1 cellular context compared by ENCODE assay signal in the genomic region with DNA sequence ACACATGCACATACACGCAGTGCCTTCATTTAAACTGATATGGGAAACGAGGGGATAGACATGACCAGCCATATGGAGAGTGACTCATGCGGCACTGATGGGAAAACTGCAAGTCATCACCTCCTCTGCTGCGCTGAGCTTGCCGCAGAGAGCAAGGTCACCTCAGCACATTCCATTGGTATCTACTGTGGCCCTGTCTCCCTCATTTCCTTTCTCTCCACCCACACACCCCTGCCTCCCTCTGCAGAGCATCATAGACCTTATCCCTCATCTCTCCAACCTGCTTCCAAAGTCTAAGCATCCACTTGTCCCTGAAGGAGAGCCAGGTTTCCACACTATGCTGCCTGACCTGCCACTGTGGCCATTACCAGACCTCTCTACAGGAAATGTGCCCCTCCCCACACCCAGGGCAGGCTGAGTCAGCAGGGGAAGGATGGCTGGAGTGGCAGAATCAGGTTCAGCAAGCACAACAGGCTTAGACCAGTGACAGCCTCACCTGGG.
A peak's percentile ranks its signal among the peaks of the same experiment; 100 is the strongest.
TF ChIP-seq lines count a peak whose summit lies in the region.

No MANE protein-coding gene starts in this region.

TF ChIP-seq in HepG2, 621 proteins besides CTCF, POLR2A, EP300 and RAD21 (continued from another document and continues in another):
- TF ChIP-seq, protein P1, sequence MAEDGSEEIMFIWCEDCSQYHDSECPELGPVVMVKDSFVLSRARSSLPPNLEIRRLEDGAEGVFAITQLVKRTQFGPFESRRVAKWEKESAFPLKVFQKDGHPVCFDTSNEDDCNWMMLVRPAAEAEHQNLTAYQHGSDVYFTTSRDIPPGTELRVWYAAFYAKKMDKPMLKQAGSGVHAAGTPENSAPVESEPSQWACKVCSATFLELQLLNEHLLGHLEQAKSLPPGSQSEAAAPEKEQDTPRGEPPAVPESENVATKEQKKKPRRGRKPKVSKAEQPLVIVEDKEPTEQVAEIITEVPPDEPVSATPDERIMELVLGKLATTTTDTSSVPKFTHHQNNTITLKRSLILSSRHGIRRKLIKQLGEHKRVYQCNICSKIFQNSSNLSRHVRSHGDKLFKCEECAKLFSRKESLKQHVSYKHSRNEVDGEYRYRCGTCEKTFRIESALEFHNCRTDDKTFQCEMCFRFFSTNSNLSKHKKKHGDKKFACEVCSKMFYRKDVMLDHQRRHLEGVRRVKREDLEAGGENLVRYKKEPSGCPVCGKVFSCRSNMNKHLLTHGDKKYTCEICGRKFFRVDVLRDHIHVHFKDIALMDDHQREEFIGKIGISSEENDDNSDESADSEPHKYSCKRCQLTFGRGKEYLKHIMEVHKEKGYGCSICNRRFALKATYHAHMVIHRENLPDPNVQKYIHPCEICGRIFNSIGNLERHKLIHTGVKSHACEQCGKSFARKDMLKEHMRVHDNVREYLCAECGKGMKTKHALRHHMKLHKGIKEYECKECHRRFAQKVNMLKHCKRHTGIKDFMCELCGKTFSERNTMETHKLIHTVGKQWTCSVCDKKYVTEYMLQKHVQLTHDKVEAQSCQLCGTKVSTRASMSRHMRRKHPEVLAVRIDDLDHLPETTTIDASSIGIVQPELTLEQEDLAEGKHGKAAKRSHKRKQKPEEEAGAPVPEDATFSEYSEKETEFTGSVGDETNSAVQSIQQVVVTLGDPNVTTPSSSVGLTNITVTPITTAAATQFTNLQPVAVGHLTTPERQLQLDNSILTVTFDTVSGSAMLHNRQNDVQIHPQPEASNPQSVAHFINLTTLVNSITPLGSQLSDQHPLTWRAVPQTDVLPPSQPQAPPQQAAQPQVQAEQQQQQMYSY (CRISPR knock-in tag; IDR thresholded peaks at IDR 0.05), result no peak
- TF ChIP-seq, protein P2, sequence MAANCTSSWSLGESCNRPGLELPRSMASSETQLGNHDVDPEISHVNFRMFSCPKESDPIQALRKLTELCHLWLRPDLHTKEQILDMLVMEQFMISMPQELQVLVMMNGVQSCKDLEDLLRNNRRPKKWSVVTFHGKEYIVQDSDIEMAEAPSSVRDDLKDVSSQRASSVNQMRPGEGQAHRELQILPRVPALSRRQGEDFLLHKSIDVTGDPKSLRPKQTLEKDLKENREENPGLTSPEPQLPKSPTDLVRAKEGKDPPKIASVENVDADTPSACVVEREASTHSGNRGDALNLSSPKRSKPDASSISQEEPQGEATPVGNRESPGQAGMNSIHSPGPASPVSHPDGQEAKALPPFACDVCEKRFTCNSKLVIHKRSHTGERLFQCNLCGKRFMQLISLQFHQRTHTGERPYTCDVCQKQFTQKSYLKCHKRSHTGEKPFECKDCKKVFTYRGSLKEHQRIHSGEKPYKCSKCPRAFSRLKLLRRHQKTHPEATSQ (CRISPR knock-in tag; IDR thresholded peaks at IDR 0.05; ENCODE audit: borderline replicate concordance), result no peak
- TF ChIP-seq MAX (IDR thresholded peaks at IDR 0.05) (no peak), ZNF24 (IDR thresholded peaks at IDR 0.05) (no peak), ZNF891 (CRISPR knock-in tag; IDR thresholded peaks at IDR 0.05) (no peak), HIC2 (CRISPR knock-in tag; IDR thresholded peaks at IDR 0.05; ENCODE audit: low read depth) (no peak), UBTF (CRISPR knock-in tag; IDR thresholded peaks at IDR 0.05) (no peak), JUND (CRISPR knock-in tag; IDR thresholded peaks at IDR 0.05) (no peak), HOXA3 (CRISPR knock-in tag; IDR thresholded peaks at IDR 0.05) (no peak), GABPB1 (CRISPR knock-in tag; IDR thresholded peaks at IDR 0.05) (0 out of 2 replicates have a peak, but pooled peaks have one; percentile 14), MAFK (conservative IDR thresholded peaks at IDR 0.05 in 1 of 2, IDR thresholded peaks at IDR 0.05 in 1 of 2; ENCODE audit: low read length in 2 of 2) (peak in 1 of 2 experiments; percentile 75; a peak in 2 of 4 replicates), TEAD3 (CRISPR knock-in tag; optimal IDR thresholded peaks at IDR 0.05; ENCODE audit: borderline replicate concordance) (peak; percentile 16), KLF15 (CRISPR knock-in tag; IDR thresholded peaks at IDR 0.05; ENCODE audit: borderline replicate concordance) (no peak), KAT7 (CRISPR knock-in tag; IDR thresholded peaks at IDR 0.05; ENCODE audit: borderline replicate concordance) (no peak), NFE2L2 (IDR thresholded peaks at IDR 0.05; ENCODE audit: low read length) (peak; percentile 90), EEA1 (CRISPR knock-in tag; IDR thresholded peaks at IDR 0.05; ENCODE audit: borderline replicate concordance) (no peak), SALL2 (CRISPR knock-in tag; IDR thresholded peaks at IDR 0.05) (no peak), ZFP62 (CRISPR knock-in tag; IDR thresholded peaks at IDR 0.05) (no peak)
- TF ChIP-seq, protein P3, sequence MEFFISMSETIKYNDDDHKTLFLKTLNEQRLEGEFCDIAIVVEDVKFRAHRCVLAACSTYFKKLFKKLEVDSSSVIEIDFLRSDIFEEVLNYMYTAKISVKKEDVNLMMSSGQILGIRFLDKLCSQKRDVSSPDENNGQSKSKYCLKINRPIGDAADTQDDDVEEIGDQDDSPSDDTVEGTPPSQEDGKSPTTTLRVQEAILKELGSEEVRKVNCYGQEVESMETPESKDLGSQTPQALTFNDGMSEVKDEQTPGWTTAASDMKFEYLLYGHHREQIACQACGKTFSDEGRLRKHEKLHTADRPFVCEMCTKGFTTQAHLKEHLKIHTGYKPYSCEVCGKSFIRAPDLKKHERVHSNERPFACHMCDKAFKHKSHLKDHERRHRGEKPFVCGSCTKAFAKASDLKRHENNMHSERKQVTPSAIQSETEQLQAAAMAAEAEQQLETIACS (CRISPR knock-in tag; IDR thresholded peaks at IDR 0.05), result no peak
- TF ChIP-seq, protein P4, sequence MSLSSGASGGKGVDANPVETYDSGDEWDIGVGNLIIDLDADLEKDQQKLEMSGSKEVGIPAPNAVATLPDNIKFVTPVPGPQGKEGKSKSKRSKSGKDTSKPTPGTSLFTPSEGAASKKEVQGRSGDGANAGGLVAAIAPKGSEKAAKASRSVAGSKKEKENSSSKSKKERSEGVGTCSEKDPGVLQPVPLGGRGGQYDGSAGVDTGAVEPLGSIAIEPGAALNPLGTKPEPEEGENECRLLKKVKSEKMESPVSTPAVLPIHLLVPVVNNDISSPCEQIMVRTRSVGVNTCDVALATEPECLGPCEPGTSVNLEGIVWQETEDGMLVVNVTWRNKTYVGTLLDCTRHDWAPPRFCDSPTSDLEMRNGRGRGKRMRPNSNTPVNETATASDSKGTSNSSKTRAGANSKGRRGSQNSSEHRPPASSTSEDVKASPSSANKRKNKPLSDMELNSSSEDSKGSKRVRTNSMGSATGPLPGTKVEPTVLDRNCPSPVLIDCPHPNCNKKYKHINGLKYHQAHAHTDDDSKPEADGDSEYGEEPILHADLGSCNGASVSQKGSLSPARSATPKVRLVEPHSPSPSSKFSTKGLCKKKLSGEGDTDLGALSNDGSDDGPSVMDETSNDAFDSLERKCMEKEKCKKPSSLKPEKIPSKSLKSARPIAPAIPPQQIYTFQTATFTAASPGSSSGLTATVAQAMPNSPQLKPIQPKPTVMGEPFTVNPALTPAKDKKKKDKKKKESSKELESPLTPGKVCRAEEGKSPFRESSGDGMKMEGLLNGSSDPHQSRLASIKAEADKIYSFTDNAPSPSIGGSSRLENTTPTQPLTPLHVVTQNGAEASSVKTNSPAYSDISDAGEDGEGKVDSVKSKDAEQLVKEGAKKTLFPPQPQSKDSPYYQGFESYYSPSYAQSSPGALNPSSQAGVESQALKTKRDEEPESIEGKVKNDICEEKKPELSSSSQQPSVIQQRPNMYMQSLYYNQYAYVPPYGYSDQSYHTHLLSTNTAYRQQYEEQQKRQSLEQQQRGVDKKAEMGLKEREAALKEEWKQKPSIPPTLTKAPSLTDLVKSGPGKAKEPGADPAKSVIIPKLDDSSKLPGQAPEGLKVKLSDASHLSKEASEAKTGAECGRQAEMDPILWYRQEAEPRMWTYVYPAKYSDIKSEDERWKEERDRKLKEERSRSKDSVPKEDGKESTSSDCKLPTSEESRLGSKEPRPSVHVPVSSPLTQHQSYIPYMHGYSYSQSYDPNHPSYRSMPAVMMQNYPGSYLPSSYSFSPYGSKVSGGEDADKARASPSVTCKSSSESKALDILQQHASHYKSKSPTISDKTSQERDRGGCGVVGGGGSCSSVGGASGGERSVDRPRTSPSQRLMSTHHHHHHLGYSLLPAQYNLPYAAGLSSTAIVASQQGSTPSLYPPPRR (CRISPR knock-in tag; IDR thresholded peaks at IDR 0.05; ENCODE audit: borderline replicate concordance), result no peak
- TF ChIP-seq, protein P5, sequence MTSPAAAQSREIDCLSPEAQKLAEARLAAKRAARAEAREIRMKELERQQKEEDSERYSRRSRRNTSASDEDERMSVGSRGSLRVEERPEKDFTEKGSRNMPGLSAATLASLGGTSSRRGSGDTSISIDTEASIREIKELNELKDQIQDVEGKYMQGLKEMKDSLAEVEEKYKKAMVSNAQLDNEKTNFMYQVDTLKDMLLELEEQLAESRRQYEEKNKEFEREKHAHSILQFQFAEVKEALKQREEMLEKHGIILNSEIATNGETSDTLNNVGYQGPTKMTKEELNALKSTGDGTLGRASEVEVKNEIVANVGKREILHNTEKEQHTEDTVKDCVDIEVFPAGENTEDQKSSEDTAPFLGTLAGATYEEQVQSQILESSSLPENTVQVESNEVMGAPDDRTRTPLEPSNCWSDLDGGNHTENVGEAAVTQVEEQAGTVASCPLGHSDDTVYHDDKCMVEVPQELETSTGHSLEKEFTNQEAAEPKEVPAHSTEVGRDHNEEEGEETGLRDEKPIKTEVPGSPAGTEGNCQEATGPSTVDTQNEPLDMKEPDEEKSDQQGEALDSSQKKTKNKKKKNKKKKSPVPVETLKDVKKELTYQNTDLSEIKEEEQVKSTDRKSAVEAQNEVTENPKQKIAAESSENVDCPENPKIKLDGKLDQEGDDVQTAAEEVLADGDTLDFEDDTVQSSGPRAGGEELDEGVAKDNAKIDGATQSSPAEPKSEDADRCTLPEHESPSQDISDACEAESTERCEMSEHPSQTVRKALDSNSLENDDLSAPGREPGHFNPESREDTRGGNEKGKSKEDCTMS (CRISPR knock-in tag; conservative IDR thresholded peaks at IDR 0.05), result no peak
- TF ChIP-seq, protein P6, sequence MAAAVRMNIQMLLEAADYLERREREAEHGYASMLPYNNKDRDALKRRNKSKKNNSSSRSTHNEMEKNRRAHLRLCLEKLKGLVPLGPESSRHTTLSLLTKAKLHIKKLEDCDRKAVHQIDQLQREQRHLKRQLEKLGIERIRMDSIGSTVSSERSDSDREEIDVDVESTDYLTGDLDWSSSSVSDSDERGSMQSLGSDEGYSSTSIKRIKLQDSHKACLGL (CRISPR knock-in tag; IDR thresholded peaks at IDR 0.05), result no peak
- TF ChIP-seq, protein P7, sequence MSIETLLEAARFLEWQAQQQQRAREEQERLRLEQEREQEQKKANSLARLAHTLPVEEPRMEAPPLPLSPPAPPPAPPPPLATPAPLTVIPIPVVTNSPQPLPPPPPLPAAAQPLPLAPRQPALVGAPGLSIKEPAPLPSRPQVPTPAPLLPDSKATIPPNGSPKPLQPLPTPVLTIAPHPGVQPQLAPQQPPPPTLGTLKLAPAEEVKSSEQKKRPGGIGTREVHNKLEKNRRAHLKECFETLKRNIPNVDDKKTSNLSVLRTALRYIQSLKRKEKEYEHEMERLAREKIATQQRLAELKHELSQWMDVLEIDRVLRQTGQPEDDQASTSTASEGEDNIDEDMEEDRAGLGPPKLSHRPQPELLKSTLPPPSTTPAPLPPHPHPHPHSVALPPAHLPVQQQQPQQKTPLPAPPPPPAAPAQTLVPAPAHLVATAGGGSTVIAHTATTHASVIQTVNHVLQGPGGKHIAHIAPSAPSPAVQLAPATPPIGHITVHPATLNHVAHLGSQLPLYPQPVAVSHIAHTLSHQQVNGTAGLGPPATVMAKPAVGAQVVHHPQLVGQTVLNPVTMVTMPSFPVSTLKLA (IDR thresholded peaks at IDR 0.05), result no peak
